22 cellular contexts compared by ENCODE assay signal in the genomic region with DNA sequence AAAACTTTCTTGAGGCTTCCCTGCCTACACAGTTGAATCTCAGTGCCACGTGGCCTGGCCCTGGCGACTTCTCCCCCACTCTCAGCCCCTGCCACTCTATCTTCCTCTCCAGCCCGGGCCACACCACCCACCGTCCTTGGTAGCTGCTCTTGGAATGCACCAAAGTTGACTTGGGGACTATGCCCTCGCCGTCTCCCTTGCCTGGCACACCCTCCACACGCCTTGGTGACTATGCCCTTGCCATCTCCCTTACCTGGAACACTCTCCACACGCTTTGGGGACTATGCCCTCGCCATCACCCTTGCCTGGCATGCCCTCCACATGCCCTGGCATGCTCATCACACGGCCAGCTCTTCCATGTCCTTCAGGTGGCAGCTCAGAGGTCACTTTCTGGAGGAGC. TPM values are rescaled to one million over a fixed set of nuclear protein-coding genes. Genes with fewer than 3 reads are reported as not detected.
"Had no signal": no experiment of that assay in that cellular context is flagged by ENCODE, and none has a peak within 500 bp of the region (broad histone marks: within the 10 kb centered on the region; RNA-seq: fewer than 3 reads in every experiment).

No MANE protein-coding gene starts in this region.

- H3K27ac Mint-ChIP-seq: activated CD8-positive, alpha-beta T cell treated with anti-CD3 and anti-CD28 coated beads, Interleukin-2, amount 10 ng/mL, durations not matched to agents 7 days and 5 days; activated naive CD8-positive, alpha-beta T cell treated with anti-CD3 and anti-CD28 coated beads, Interleukin-2, amount 10 ng/mL, durations not matched to agents 7 days and 5 days; T-cell; T-helper 2 cell treated with Interferon-gamma antibody and Interleukin-4, amounts not matched to agents 5 μg/mL and 100 μg/mL, for 36 hours had no signal

- H3K27me3 ChIP-seq: heart left ventricle, transverse colon, vagina had no signal

- H3K9me3 Mint-ChIP-seq: T-cell; T-helper 2 cell treated with Interferon-gamma antibody and Interleukin-4, amounts not matched to agents 5 μg/mL and 100 μg/mL, for 36 hours had no signal

- DNase-seq: activated CD4-positive, alpha-beta T cell treated with anti-CD3 and anti-CD28 coated beads, Interleukin-2, amount 50 U/mL, for 1 hour; activated CD4-positive, CD25-positive, alpha-beta regulatory T cell treated with anti-CD3 and anti-CD28 coated beads, Interleukin-2, amount 50 U/mL, for 72 hours; activated CD8-positive, alpha-beta T cell treated with anti-CD3 and anti-CD28 coated beads, Interleukin-2, amount 10 ng/mL, durations not matched to agents 7 days and 5 days; activated naive CD4-positive, alpha-beta T cell treated with Interleukin-2 at 50 U/mL for 16 hours; activated naive CD8-positive, alpha-beta T cell treated with anti-CD3 and anti-CD28 coated beads, Interleukin-2, amount 10 ng/mL, durations not matched to agents 7 days and 5 days; amygdala; cortex of kidney; heart left ventricle; mesenchymal stem cell; posterior cingulate gyrus; stimulated activated CD4-positive, alpha-beta T cell treated with anti-CD3 and anti-CD28 coated beads, Interleukin-2, amount 100 ng/mL, for 48 hours; T-cell; transverse colon; WERI-Rb-1 had no signal

- H3K4me3 ChIP-seq: heart left ventricle, smooth muscle cell, transverse colon, vagina had no signal

- H3K4me3 Mint-ChIP-seq: activated CD8-positive, alpha-beta T cell treated with anti-CD3 and anti-CD28 coated beads, Interleukin-2, amount 10 ng/mL, durations not matched to agents 7 days and 5 days; activated naive CD8-positive, alpha-beta T cell treated with anti-CD3 and anti-CD28 coated beads, Interleukin-2, amount 10 ng/mL, durations not matched to agents 7 days and 5 days; T-cell; T-helper 2 cell treated with Interferon-gamma antibody and Interleukin-4, amounts not matched to agents 5 μg/mL and 100 μg/mL, for 36 hours had no signal

- H3K36me3 ChIP-seq: heart left ventricle, transverse colon, vagina, WERI-Rb-1 had no signal

- ATAC-seq: activated CD8-positive, alpha-beta T cell treated with anti-CD3 and anti-CD28 coated beads, Interleukin-2, amount 10 ng/mL, durations not matched to agents 7 days and 5 days; heart left ventricle; sciatic nerve; T-cell had no signal

- H3K27ac ChIP-seq: epithelial cell of prostate, heart left ventricle, transverse colon, vagina, WERI-Rb-1 had no signal

- H3K9me3 ChIP-seq: heart left ventricle, transverse colon, vagina had no signal

- H3K36me3 Mint-ChIP-seq: activated naive CD8-positive, alpha-beta T cell treated with anti-CD3 and anti-CD28 coated beads, Interleukin-2, amount 10 ng/mL, durations not matched to agents 7 days and 5 days; T-cell had no signal

- H3K4me2 ChIP-seq: smooth muscle cell had no signal

- H3K4me1 Mint-ChIP-seq: T-cell had no signal

RNA-seq across cellular contexts. Expression of gene TVP23A, which starts 15.5 kb away (rescaled TPM):
- total RNA-seq: activated CD8-positive, alpha-beta T cell treated with anti-CD3 and anti-CD28 coated beads, Interleukin-2, amount 10 ng/mL, durations not matched to agents 7 days and 5 days; activated naive CD8-positive, alpha-beta T cell treated with anti-CD3 and anti-CD28 coated beads, Interleukin-2, amount 10 ng/mL, durations not matched to agents 7 days and 5 days; fibroblast of villous mesenchyme; mononuclear cell had no signal

RNA-seq across cellular contexts. Expression of gene CIITA, which starts 42.9 kb away (rescaled TPM):
- total RNA-seq: smooth muscle cell had no signal
- polyA plus RNA-seq: neural cell had no signal
